9 cellular contexts compared by ENCODE assay signal in genomic region chr6:142843344-142843743, GRCh38.
DNase-seq lines count a peak whose midpoint lies in the region; ATAC-seq and TF ChIP-seq lines count a peak whose summit lies in the region.
"Had no signal": no experiment of that assay in that cellular context is flagged by ENCODE, and none has a peak within 500 bp of the region (broad histone marks: within the 10 kb centered on the region; RNA-seq: fewer than 3 reads in every experiment).

No MANE protein-coding gene starts in this region.

- H3K36me3 Mint-ChIP-seq in T-helper 1 cell treated with Interleukin-12 subunit alpha and Interleukin-12 subunit beta and Interleukin-4 antibody, amounts not matched to agents 30 μg/mL and 1 μg/mL, for 36 hours (ENCODE audit: low read depth): peaks cover 1% of the 10 kb centered on the region
- H3K36me3 Mint-ChIP-seq in endothelial cell (ENCODE audit: low read depth, unreplicated experiment): no peaks in the 10 kb centered on the region
- H3K36me3 Mint-ChIP-seq in stimulated activated memory B cell treated with anti-CD40 and anti-IgM and Interleukin-4, amounts not matched to agents 10 μg/mL and 1 μg/mL and 100 μg/mL, for 72 hours: no peaks in the 10 kb centered on the region

- H3K9me3 Mint-ChIP-seq in T-helper 1 cell treated with Interleukin-12 subunit alpha and Interleukin-12 subunit beta and Interleukin-4 antibody, amounts not matched to agents 30 μg/mL and 1 μg/mL, for 36 hours: no peaks in the 10 kb centered on the region
- H3K9me3 Mint-ChIP-seq in endothelial cell (ENCODE audit: unreplicated experiment): no peaks in the 10 kb centered on the region
- no peaks in the 10 kb centered on the region for H3K9me3 Mint-ChIP-seq in stimulated activated memory B cell treated with anti-CD40 and anti-IgM and Interleukin-4, amounts not matched to agents 10 μg/mL and 1 μg/mL and 100 μg/mL, for 72 hours

- no peak overlapping the region for H2AFZ ChIP-seq in PC-9

- H3K27me3 Mint-ChIP-seq in T-helper 1 cell treated with Interleukin-12 subunit alpha and Interleukin-12 subunit beta and Interleukin-4 antibody, amounts not matched to agents 30 μg/mL and 1 μg/mL, for 36 hours (ENCODE audit: low read depth): no peaks in the 10 kb centered on the region
- H3K27me3 Mint-ChIP-seq in endothelial cell (ENCODE audit: unreplicated experiment): peaks cover 1% of the 10 kb centered on the region
- no peaks in the 10 kb centered on the region for H3K27me3 Mint-ChIP-seq in stimulated activated memory B cell treated with anti-CD40 and anti-IgM and Interleukin-4, amounts not matched to agents 10 μg/mL and 1 μg/mL and 100 μg/mL, for 72 hours

- H3K27me3 ChIP-seq in PC-9 (ENCODE audit: insufficient read depth, low read depth): no peaks in the 10 kb centered on the region

- CTCF ChIA-PET in PC-9 (lab: Charles Lee): interaction anchor here (0.6 to 1.0 kb wide), 2 partner anchors 23 to 100 kb away, joined by 3 to 5 read pairs; no protein-coding TSS in a partner anchor

- H3K4me1 ChIP-seq in PC-9 (replicated peaks; ENCODE audit: insufficient read depth): peaks cover 93% of the 10 kb centered on the region

- peak overlapping the region; percentile 37; the same call in 1 of the 2 replicates for H3K4me3 ChIP-seq in PC-9

- no peak for ATAC-seq in stimulated activated memory B cell treated with anti-CD40 and anti-IgM and Interleukin-4, amounts not matched to agents 10 μg/mL and 1 μg/mL and 100 μg/mL, for 72 hours

- peak overlapping the region; percentile 76 for H3K4me3 Mint-ChIP-seq in T-helper 1 cell treated with Interleukin-12 subunit alpha and Interleukin-12 subunit beta and Interleukin-4 antibody, amounts not matched to agents 30 μg/mL and 1 μg/mL, for 36 hours
- no peak overlapping the region for H3K4me3 Mint-ChIP-seq in endothelial cell (ENCODE audit: unreplicated experiment)
- H3K4me3 Mint-ChIP-seq in stimulated activated memory B cell treated with anti-CD40 and anti-IgM and Interleukin-4, amounts not matched to agents 10 μg/mL and 1 μg/mL and 100 μg/mL, for 72 hours: peak overlapping the region; percentile 60

- POLR2A ChIA-PET in PC-9 (lab: Charles Lee; ENCODE audit: unreplicated experiment): interaction anchor here (0.6 to 0.7 kb wide), 2 partner anchors 10 to 21 kb away, joined by 3 to 4 read pairs; no protein-coding TSS in a partner anchor

- peak overlapping the region; percentile 72 for H3K4me2 ChIP-seq in PC-9

- no peak for TF ChIP-seq CTCF in PC-9 (conservative IDR thresholded peaks at IDR 0.05)
- no peak for TF ChIP-seq CTCF in endothelial cell (IDR thresholded peaks at IDR 0.05; ENCODE audit: unreplicated experiment)

- DNase-seq in T-helper 1 cell (no peak), PC-9 (no peak), endothelial cell (ENCODE audit: low spot score) (no peak), germinal center (ENCODE audit: low spot score) (no peak), posterior vena cava (ENCODE audit: low spot score) (no peak), NCI-H1048 (lab: John Stamatoyannopoulos, UW) (no peak)
- DNase-seq: NCI-H1417 treated with DMSO at 0.1 percent for 48 hours had no signal

- no peaks in the 10 kb centered on the region for H3K9me2 ChIP-seq in PC-9 (ENCODE audit: insufficient read depth)

- H3F3A ChIP-seq in PC-9 (ENCODE audit: insufficient read depth, low read depth): peaks cover 60% of the 10 kb centered on the region

- H3K9me3 ChIP-seq in PC-9 (ENCODE audit: insufficient read depth, low read depth): no peaks in the 10 kb centered on the region

- peaks cover 71% of the 10 kb centered on the region for H3K4me1 Mint-ChIP-seq in T-helper 1 cell treated with Interleukin-12 subunit alpha and Interleukin-12 subunit beta and Interleukin-4 antibody, amounts not matched to agents 30 μg/mL and 1 μg/mL, for 36 hours (ENCODE audit: low read depth)
- H3K4me1 Mint-ChIP-seq in endothelial cell (ENCODE audit: unreplicated experiment): peaks cover 70% of the 10 kb centered on the region
- H3K4me1 Mint-ChIP-seq in stimulated activated memory B cell treated with anti-CD40 and anti-IgM and Interleukin-4, amounts not matched to agents 10 μg/mL and 1 μg/mL and 100 μg/mL, for 72 hours: peaks cover 88% of the 10 kb centered on the region

- H3K27ac ChIP-seq in PC-9: peak overlapping the region; percentile 80

- intact Hi-C loops in PC-9 (cut with micrococcal nuclease; ENCODE audit: unreplicated experiment): no loop called here
- intact Hi-C loops in posterior vena cava (cut with DNase I): loop anchor here in 1 of 2 donors (10.0 kb wide), 1 partner anchor 101 kb away; the partner anchor contains the start of gene HIVEP2

- no TSS peak for BruUV-seq in PC-9 (replicated peaks; lab: Mats Ljungman, UMichigan)

- no peaks in the 10 kb centered on the region for H3K36me3 ChIP-seq in PC-9 (ENCODE audit: low read depth)

- peak overlapping the region; percentile 94 for H3K27ac Mint-ChIP-seq in T-helper 1 cell treated with Interleukin-12 subunit alpha and Interleukin-12 subunit beta and Interleukin-4 antibody, amounts not matched to agents 30 μg/mL and 1 μg/mL, for 36 hours
- H3K27ac Mint-ChIP-seq in endothelial cell (ENCODE audit: unreplicated experiment): peak overlapping the region; percentile 96
- H3K27ac Mint-ChIP-seq in stimulated activated memory B cell treated with anti-CD40 and anti-IgM and Interleukin-4, amounts not matched to agents 10 μg/mL and 1 μg/mL and 100 μg/mL, for 72 hours: peak overlapping the region; percentile 94

- H4K20me1 ChIP-seq in PC-9 (ENCODE audit: insufficient read depth): no peaks in the 10 kb centered on the region

- H3K79me2 ChIP-seq in PC-9 (ENCODE audit: low read depth): peaks cover 60% of the 10 kb centered on the region
